Comparison of ENCODE assay signal across 10 cellular contexts in the genomic region with DNA sequence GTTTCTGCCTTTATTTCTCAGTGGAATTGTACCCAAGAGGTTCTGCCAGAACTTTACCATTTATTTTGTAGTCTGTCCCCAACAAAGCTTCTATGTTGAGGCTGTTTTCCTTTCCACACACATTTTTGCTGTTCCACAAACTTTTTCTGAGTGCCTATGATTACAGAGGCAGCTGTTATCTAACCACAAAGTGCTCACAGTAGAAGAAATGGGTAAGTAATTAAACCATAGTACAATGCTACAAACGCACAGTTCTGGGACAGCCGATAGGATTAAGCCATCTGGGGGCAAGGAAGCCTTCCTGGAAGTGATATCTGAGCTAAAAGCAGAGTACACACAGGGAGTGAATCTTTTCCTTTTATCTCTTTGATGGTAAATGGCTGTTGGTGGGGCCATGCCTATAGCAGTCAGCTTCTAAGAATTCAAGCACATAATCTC. TPM values are rescaled to one million over a fixed set of nuclear protein-coding genes. Genes with fewer than 3 reads are reported as not detected.
DNase-seq lines count a peak whose midpoint lies in the region; ATAC-seq lines count a peak whose summit lies in the region.
"Had no signal": no experiment of that assay in that cellular context is flagged by ENCODE, and none has a peak within 500 bp of the region (broad histone marks: within the 10 kb centered on the region; RNA-seq: fewer than 3 reads in every experiment).

No MANE protein-coding gene starts in this region.

- peaks cover 24 to 32% (median 30%) of the 10 kb centered on the region in 3 donors for H3K4me1 Mint-ChIP-seq in IgD-negative memory B cell
- peaks cover 64% of the 10 kb centered on the region for H3K4me1 Mint-ChIP-seq in activated CD8-positive, alpha-beta T cell treated with anti-CD3 and anti-CD28 coated beads, Interleukin-2, amount 10 ng/mL, durations not matched to agents 7 days and 5 days (ENCODE audit: low read depth)
- peaks cover 30 to 39% of the 10 kb centered on the region in 2 donors for H3K4me1 Mint-ChIP-seq in natural killer cell treated with Interleukin-12 subunit alpha and Interleukin-12 subunit beta and Interleukin-15 and Interleukin-18, amount 100 ng/mL, for 72 hours (ENCODE audit: low read depth in 2 of 2)

- peak overlapping the region; percentile 13 to 84 (median 76) for H3K27ac Mint-ChIP-seq in IgD-negative memory B cell
- peak overlapping the region; percentile 84 for H3K27ac Mint-ChIP-seq in activated CD8-positive, alpha-beta T cell treated with anti-CD3 and anti-CD28 coated beads, Interleukin-2, amount 10 ng/mL, durations not matched to agents 7 days and 5 days
- H3K27ac Mint-ChIP-seq in natural killer cell treated with Interleukin-12 subunit alpha and Interleukin-12 subunit beta and Interleukin-15 and Interleukin-18, amount 100 ng/mL, for 72 hours = peak overlapping the region; percentile 10 to 42

- peak overlapping the region in 3 of 4 donors; percentile 6 to 74 (median 72) for H3K4me3 Mint-ChIP-seq in IgD-negative memory B cell
- peak overlapping the region; percentile 63 for H3K4me3 Mint-ChIP-seq in activated CD8-positive, alpha-beta T cell treated with anti-CD3 and anti-CD28 coated beads, Interleukin-2, amount 10 ng/mL, durations not matched to agents 7 days and 5 days
- peak overlapping the region; percentile 51 for H3K4me3 Mint-ChIP-seq in natural killer cell treated with Interleukin-12 subunit alpha and Interleukin-12 subunit beta and Interleukin-15 and Interleukin-18, amount 100 ng/mL, for 72 hours

- H3K27me3 Mint-ChIP-seq in IgD-negative memory B cell = no peaks in the 10 kb centered on the region
- H3K27me3 Mint-ChIP-seq in activated CD8-positive, alpha-beta T cell treated with anti-CD3 and anti-CD28 coated beads, Interleukin-2, amount 10 ng/mL, durations not matched to agents 7 days and 5 days (ENCODE audit: low read depth) = no peaks in the 10 kb centered on the region
- H3K27me3 Mint-ChIP-seq in natural killer cell treated with Interleukin-12 subunit alpha and Interleukin-12 subunit beta and Interleukin-15 and Interleukin-18, amount 100 ng/mL, for 72 hours = no peaks in the 10 kb centered on the region

- ATAC-seq in activated CD8-positive, alpha-beta T cell treated with anti-CD3 and anti-CD28 coated beads, Interleukin-2, amount 10 ng/mL, durations not matched to agents 7 days and 5 days = no peak
- no peak for ATAC-seq in natural killer cell treated with Interleukin-12 subunit alpha and Interleukin-12 subunit beta and Interleukin-15 and Interleukin-18, amount 100 ng/mL, for 72 hours
- ATAC-seq in GM21786 (IDR thresholded peaks at IDR 0.05; ENCODE audit: unreplicated experiment) (no peak), HG03354 (IDR thresholded peaks at IDR 0.05; ENCODE audit: poor library complexity, severe bottlenecking, unreplicated experiment) (no peak)
- ATAC-seq: left cardiac atrium, sciatic nerve had no signal

- CTCF ChIA-PET in activated CD8-positive, alpha-beta T cell treated with anti-CD3 and anti-CD28 coated beads, Interleukin-2, amount 10 ng/mL, durations not matched to agents 7 days and 5 days (lab: Charles Lee) = interaction anchor here (0.7 to 11.2 kb wide), 8 partner anchors 9 to 85 kb away, joined by 3 to 67 read pairs (median 4); no protein-coding TSS in a partner anchor

- H3K9me3 Mint-ChIP-seq in IgD-negative memory B cell = no peaks in the 10 kb centered on the region
- no peaks in the 10 kb centered on the region for H3K9me3 Mint-ChIP-seq in activated CD8-positive, alpha-beta T cell treated with anti-CD3 and anti-CD28 coated beads, Interleukin-2, amount 10 ng/mL, durations not matched to agents 7 days and 5 days (ENCODE audit: insufficient read depth)
- H3K9me3 Mint-ChIP-seq in natural killer cell treated with Interleukin-12 subunit alpha and Interleukin-12 subunit beta and Interleukin-15 and Interleukin-18, amount 100 ng/mL, for 72 hours = no peaks in the 10 kb centered on the region

- peaks cover 5% of the 10 kb centered on the region for H3K36me3 Mint-ChIP-seq in IgD-negative memory B cell
- peaks cover 33% of the 10 kb centered on the region for H3K36me3 Mint-ChIP-seq in activated CD8-positive, alpha-beta T cell treated with anti-CD3 and anti-CD28 coated beads, Interleukin-2, amount 10 ng/mL, durations not matched to agents 7 days and 5 days (ENCODE audit: low read depth)
- no peaks in the 10 kb centered on the region for H3K36me3 Mint-ChIP-seq in natural killer cell treated with Interleukin-12 subunit alpha and Interleukin-12 subunit beta and Interleukin-15 and Interleukin-18, amount 100 ng/mL, for 72 hours

- POLR2A ChIA-PET in activated CD8-positive, alpha-beta T cell treated with anti-CD3 and anti-CD28 coated beads, Interleukin-2, amount 10 ng/mL, durations not matched to agents 7 days and 5 days (lab: Charles Lee) = interaction anchor here (0.6 to 10.1 kb wide), 3 partner anchors 8 to 95 kb away, joined by 3 to 128 read pairs (median 4); no protein-coding TSS in a partner anchor

- DNase-seq in CMK (ENCODE audit: low read depth) = peak; percentile 29
- no peak for DNase-seq in activated CD8-positive, alpha-beta T cell treated with anti-CD3 and anti-CD28 coated beads, Interleukin-2, amount 10 ng/mL, durations not matched to agents 7 days and 5 days
- no peak for DNase-seq in natural killer cell treated with Interleukin-12 subunit alpha and Interleukin-12 subunit beta and Interleukin-15 and Interleukin-18, amount 100 ng/mL, for 72 hours (ENCODE audit: low spot score)
- DNase-seq in NCI-H748 treated with DMSO at 0.1 percent for 48 hours (lab: John Stamatoyannopoulos, UW) = no peak
- DNase-seq: left cardiac atrium, T1000 had no signal

RNA-seq across cellular contexts. Expression of a gene that starts 3.9 kb away (rescaled TPM):
- polyA plus RNA-seq in IgD-negative memory B cell = 54.6 TPM
- 10 to 100 TPM; 73.4 to 76.2 TPM for total RNA-seq in activated CD8-positive, alpha-beta T cell treated with anti-CD3 and anti-CD28 coated beads, Interleukin-2, amount 10 ng/mL, durations not matched to agents 7 days and 5 days
- 10 to 100 TPM; 23.1 to 25.0 TPM for total RNA-seq in natural killer cell treated with Interleukin-12 subunit alpha and Interleukin-12 subunit beta and Interleukin-15 and Interleukin-18, amount 100 ng/mL, for 72 hours

Comparison
In these comparisons a context has a peak if more than half of its experiments do, and no peak if none do; other contexts are left out.
1. H3K27ac Mint-ChIP-seq: peak in every context shown above with its lines; median percentile 84 in activated CD8-positive, alpha-beta T cell treated with anti-CD3 and anti-CD28 coated beads, Interleukin-2, amount 10 ng/mL, durations not matched to agents 7 days and 5 days; 76 in IgD-negative memory B cell; 26 in natural killer cell treated with Interleukin-12 subunit alpha and Interleukin-12 subunit beta and Interleukin-15 and Interleukin-18, amount 100 ng/mL, for 72 hours.